Comparison of ENCODE assay signal across 1 cellular context in the genomic region with DNA sequence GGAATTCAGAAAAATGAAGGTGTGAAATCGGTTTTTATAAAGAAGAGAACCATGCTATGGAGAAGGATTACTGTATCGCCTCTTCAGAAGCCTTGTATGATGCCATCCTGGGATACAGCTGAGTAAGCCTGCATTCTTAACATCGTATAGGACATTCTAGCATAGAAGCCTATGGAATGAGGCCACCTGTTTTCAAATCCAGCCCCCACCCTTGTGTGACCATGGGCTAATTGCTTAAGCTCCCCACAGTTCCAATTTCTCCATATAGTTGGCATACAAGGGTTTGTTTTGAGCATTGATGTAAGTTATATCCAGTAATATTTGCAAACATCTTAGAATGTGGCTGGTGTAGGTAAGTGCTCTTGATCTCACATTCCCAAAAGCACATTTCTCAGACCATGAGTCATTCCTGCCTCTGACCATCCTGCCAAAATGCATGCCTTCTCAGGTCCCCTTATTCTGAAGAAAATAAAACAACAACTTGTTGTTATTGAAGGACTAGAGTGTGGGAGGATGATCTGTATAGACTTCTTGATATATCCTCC.
TF ChIP-seq lines count a peak whose summit lies in the region.

No MANE protein-coding gene starts in this region.

TF ChIP-seq in IMR-90, 13 proteins besides CTCF, POLR2A, EP300 and RAD21 (continued from another document):
- TF ChIP-seq, protein P1, sequence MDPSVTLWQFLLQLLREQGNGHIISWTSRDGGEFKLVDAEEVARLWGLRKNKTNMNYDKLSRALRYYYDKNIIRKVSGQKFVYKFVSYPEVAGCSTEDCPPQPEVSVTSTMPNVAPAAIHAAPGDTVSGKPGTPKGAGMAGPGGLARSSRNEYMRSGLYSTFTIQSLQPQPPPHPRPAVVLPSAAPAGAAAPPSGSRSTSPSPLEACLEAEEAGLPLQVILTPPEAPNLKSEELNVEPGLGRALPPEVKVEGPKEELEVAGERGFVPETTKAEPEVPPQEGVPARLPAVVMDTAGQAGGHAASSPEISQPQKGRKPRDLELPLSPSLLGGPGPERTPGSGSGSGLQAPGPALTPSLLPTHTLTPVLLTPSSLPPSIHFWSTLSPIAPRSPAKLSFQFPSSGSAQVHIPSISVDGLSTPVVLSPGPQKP (IDR thresholded peaks at IDR 0.05; ENCODE audit: borderline replicate concordance, low read depth, low read length), result no peak
- no peak for TF ChIP-seq MAZ (IDR thresholded peaks at IDR 0.05; ENCODE audit: borderline replicate concordance, low read depth, low read length)
- TF ChIP-seq CEBPB (IDR thresholded peaks at IDR 0.05; ENCODE audit: low read depth, low read length), result no peak
- TF ChIP-seq NFE2L2 (IDR thresholded peaks at IDR 0.05; ENCODE audit: low read depth, low read length), result no peak
- TF ChIP-seq, protein P2, sequence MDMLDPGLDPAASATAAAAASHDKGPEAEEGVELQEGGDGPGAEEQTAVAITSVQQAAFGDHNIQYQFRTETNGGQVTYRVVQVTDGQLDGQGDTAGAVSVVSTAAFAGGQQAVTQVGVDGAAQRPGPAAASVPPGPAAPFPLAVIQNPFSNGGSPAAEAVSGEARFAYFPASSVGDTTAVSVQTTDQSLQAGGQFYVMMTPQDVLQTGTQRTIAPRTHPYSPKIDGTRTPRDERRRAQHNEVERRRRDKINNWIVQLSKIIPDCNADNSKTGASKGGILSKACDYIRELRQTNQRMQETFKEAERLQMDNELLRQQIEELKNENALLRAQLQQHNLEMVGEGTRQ (IDR thresholded peaks at IDR 0.05; ENCODE audit: low read depth, low read length), result no peak
